In genomic region chr12:132444957-132445883, GRCh38 we compare ENCODE assay signal across 8 cellular contexts. TPM values are rescaled to one million over a fixed set of nuclear protein-coding genes. Genes with fewer than 3 reads are reported as not detected.
A peak's percentile ranks its signal among the peaks of the same experiment; 100 is the strongest.
DNase-seq lines count a peak whose midpoint lies in the region; ATAC-seq and TF ChIP-seq lines count a peak whose summit lies in the region.

No MANE protein-coding gene starts in this region.

- no peak overlapping the region for H3K4me3 ChIP-seq in GM06990 (replicated peaks; ENCODE audit: low read depth, low read length)

- no peaks in the 10 kb centered on the region for H3K27me3 ChIP-seq in GM06990 (replicated peaks; ENCODE audit: control insufficient read depth, insufficient read depth, low read length)

- CTCF ChIA-PET in T-cell (lab: Charles Lee), result interaction anchor here in 1 of 2 donors (0.6 kb wide), 1 partner anchor 41 kb away, joined by 3 read pairs; no protein-coding TSS in a partner anchor

- no peak for TF ChIP-seq CTCF in GM06990 (IDR thresholded peaks at IDR 0.05; ENCODE audit: insufficient read depth, low read length, poor library complexity, severe bottlenecking)

- no peaks in the 10 kb centered on the region for H3K27me3 Mint-ChIP-seq in T-cell
- no peaks in the 10 kb centered on the region for H3K27me3 Mint-ChIP-seq in activated naive CD8-positive, alpha-beta T cell treated with anti-CD3 and anti-CD28 coated beads, Interleukin-2, amount 50 U/mL, for 24 hours

- no peaks in the 10 kb centered on the region for H3K9me3 Mint-ChIP-seq in T-cell
- no peaks in the 10 kb centered on the region for H3K9me3 Mint-ChIP-seq in activated naive CD8-positive, alpha-beta T cell treated with anti-CD3 and anti-CD28 coated beads, Interleukin-2, amount 50 U/mL, for 24 hours

- peak overlapping the region; percentile 80 to 93 (median 86) for H3K4me3 Mint-ChIP-seq in T-cell
- peak overlapping the region; percentile 88 for H3K4me3 Mint-ChIP-seq in activated naive CD8-positive, alpha-beta T cell treated with anti-CD3 and anti-CD28 coated beads, Interleukin-2, amount 50 U/mL, for 24 hours

- peak; percentile 47 for ATAC-seq in HG02840 (IDR thresholded peaks at IDR 0.05; ENCODE audit: low FRiP score, unreplicated experiment)
- ATAC-seq in T-cell (replicated peaks in 1 of 4), result peak; percentile 78 to 95 (median 90)
- ATAC-seq in activated naive CD8-positive, alpha-beta T cell treated with anti-CD3 and anti-CD28 coated beads, Interleukin-2, amount 50 U/mL, for 24 hours, result peak; percentile 85
- ATAC-seq in GM19463 (IDR thresholded peaks at IDR 0.05; ENCODE audit: unreplicated experiment), result no peak

- POLR2A ChIA-PET in T-cell (lab: Charles Lee), result no interaction called here

- no peaks in the 10 kb centered on the region for H3K36me3 ChIP-seq in GM06990 (ENCODE audit: control insufficient read depth, insufficient read depth, low read length)

- H3K27ac Mint-ChIP-seq in T-cell, result peak overlapping the region; percentile 100
- H3K27ac Mint-ChIP-seq in activated naive CD8-positive, alpha-beta T cell treated with anti-CD3 and anti-CD28 coated beads, Interleukin-2, amount 50 U/mL, for 24 hours, result peak overlapping the region; percentile 99

- DNase-seq in GM06990 (ENCODE audit: extremely low read depth, insufficient read length), result peak; percentile 51
- peak; percentile 65 to 88 (median 80) for DNase-seq in T-cell
- peak; percentile 84 for DNase-seq in activated naive CD8-positive, alpha-beta T cell treated with anti-CD3 and anti-CD28 coated beads, Interleukin-2, amount 50 U/mL, for 24 hours
- DNase-seq in medulla oblongata (ENCODE audit: extremely low spot score), result peak; percentile 24
- DNase-seq in stimulated activated CD8-positive, alpha-beta memory T cell treated with anti-CD3 and anti-CD28 coated beads, Interleukin-4, amount 100 ng/mL, for 24 hours (ENCODE audit: low read depth), result peak; percentile 72
- no peak for DNase-seq in DMS153 treated with DMSO at 0.1 percent for 48 hours (lab: John Stamatoyannopoulos, UW; ENCODE audit: unreplicated experiment)

- no peaks in the 10 kb centered on the region for H3K36me3 Mint-ChIP-seq in T-cell
- no peaks in the 10 kb centered on the region for H3K36me3 Mint-ChIP-seq in activated naive CD8-positive, alpha-beta T cell treated with anti-CD3 and anti-CD28 coated beads, Interleukin-2, amount 50 U/mL, for 24 hours (ENCODE audit: low read depth)

- peaks cover 58 to 63% (median 62%) of the 10 kb centered on the region in 3 donors for H3K4me1 Mint-ChIP-seq in T-cell
- peaks cover 51% of the 10 kb centered on the region for H3K4me1 Mint-ChIP-seq in activated naive CD8-positive, alpha-beta T cell treated with anti-CD3 and anti-CD28 coated beads, Interleukin-2, amount 50 U/mL, for 24 hours

RNA-seq across cellular contexts. Expression of gene FBRSL1, which starts 44.7 kb away (rescaled TPM):
- total RNA-seq in T-cell, result 100 to 1,000 TPM in 2 of 5 donors, 10 to 100 TPM in 3; 82.1 to 114 (median 99.3) TPM
